In genomic region chr9:131191032-131191431, GRCh38 we compare ENCODE assay signal across 8 cellular contexts.
A peak's percentile ranks its signal among the peaks of the same experiment; 100 is the strongest.
DNase-seq lines count a peak whose midpoint lies in the region; ATAC-seq, FAIRE-seq and TF ChIP-seq lines count a peak whose summit lies in the region.
"Not testable (repeated sequence)": the region's sequence is repeated elsewhere in the genome, so short reads cannot be mapped to it uniquely, and the experiment has no call there.

No MANE protein-coding gene starts in this region.

- not testable (repeated sequence) for H2BK120ac ChIP-seq in H9 (ENCODE audit: low read depth, low read length, poor library complexity, severe bottlenecking)

- H3K56ac ChIP-seq in H9 (ENCODE audit: insufficient read length, low read depth, low read length): not testable (repeated sequence)

- not testable (repeated sequence) for ATAC-seq in T-helper 17 cell; activated naive CD8-positive, alpha-beta T cell treated with anti-CD3 and anti-CD28 coated beads, Interleukin-2, amount 10 ng/mL, durations not matched to agents 7 days and 5 days (ENCODE audit: low read depth)

- not testable (repeated sequence) for TF ChIP-seq CTCF in H9 (conservative IDR thresholded peaks at IDR 0.05); mammary epithelial cell (conservative IDR thresholded peaks at IDR 0.05 in 1 of 2, IDR thresholded peaks at IDR 0.05 in 1 of 2; ENCODE audit: extremely low read depth in 1 of 2, insufficient read depth in 1 of 2, low read depth in 1 of 2, low read length in 2 of 2); keratinocyte (optimal IDR thresholded peaks at IDR 0.05 in 1 of 3, IDR thresholded peaks at IDR 0.05 in 1 of 3, conservative IDR thresholded peaks at IDR 0.05 in 1 of 3; ENCODE audit: extremely low read depth in 1 of 3, insufficient read depth in 2 of 3, low read length in 3 of 3); neural crest cell (conservative IDR thresholded peaks at IDR 0.05); smooth muscle cell (IDR thresholded peaks at IDR 0.05; ENCODE audit: borderline replicate concordance, insufficient read depth, poor library complexity, severe bottlenecking)

- H2BK20ac ChIP-seq in H9 (ENCODE audit: low read depth, low read length, poor library complexity, severe bottlenecking): not testable (repeated sequence)

- not testable (repeated sequence) for H3K9me1 ChIP-seq in keratinocyte (ENCODE audit: control insufficient read depth, extremely low read depth, insufficient read depth, low read length)

- peaks cover 15% of the 10 kb centered on the region for H3K36me3 ChIP-seq in mammary epithelial cell (ENCODE audit: insufficient read depth, low read length)
- peaks cover 6 to 12% of the 10 kb centered on the region in 2 experiments for H3K36me3 ChIP-seq in keratinocyte (ENCODE audit: control insufficient read depth in 2 of 2, extremely low read depth in 1 of 2, insufficient read depth in 2 of 2, low read length in 2 of 2)
- H3K36me3 ChIP-seq in smooth muscle cell (ENCODE audit: low read depth): not testable (repeated sequence)

- not testable (repeated sequence) for H3K9ac ChIP-seq in H9 (ENCODE audit: extremely low read depth, insufficient read length, low read length); mammary epithelial cell (ENCODE audit: insufficient read depth, low read length); keratinocyte (ENCODE audit: control insufficient read depth, extremely low read depth, insufficient read depth, low read length); smooth muscle cell (ENCODE audit: low read depth)

- H3K27ac Mint-ChIP-seq in H9 (peak overlapping the region in 2 of 3 experiments; percentile 55 to 77; a peak in 1 of 7 replicates), T-helper 17 cell (peak overlapping the region; percentile 51), neural crest cell (ENCODE audit: unreplicated experiment) (peak overlapping the region; percentile 1)
- H3K27ac Mint-ChIP-seq in activated naive CD8-positive, alpha-beta T cell treated with anti-CD3 and anti-CD28 coated beads, Interleukin-2, amount 10 ng/mL, durations not matched to agents 7 days and 5 days: peak overlapping the region; percentile 0

- H4K20me1 ChIP-seq in H9 (ENCODE audit: control insufficient read depth, insufficient read depth, insufficient read length); mammary epithelial cell (ENCODE audit: insufficient read depth, low read length); keratinocyte (ENCODE audit: control insufficient read depth, extremely low read depth, insufficient read depth, low read length); smooth muscle cell (ENCODE audit: low read depth): not testable (repeated sequence)

- no CpG with 5 or more reads among the region's 6 CpGs for WGBS in H9 (ENCODE audit: extremely low coverage, insufficient read length, low lambda C conversion rate)
- WGBS in mammary epithelial cell (ENCODE audit: low coverage, missing lambda C conversion rate): 37% methylated on average over 3 of the region's 6 CpGs
- 77% methylated on average over 6 of the region's 6 CpGs for WGBS in smooth muscle cell (ENCODE audit: low lambda C conversion rate)

- H3K79me1 ChIP-seq in H9 (ENCODE audit: insufficient read depth, low read depth, low read length, poor library complexity, severe bottlenecking): not testable (repeated sequence)

- DNase-seq in H9; T-helper 17 cell; activated naive CD8-positive, alpha-beta T cell treated with anti-CD3 and anti-CD28 coated beads, Interleukin-2, amount 10 ng/mL, durations not matched to agents 7 days and 5 days; mammary epithelial cell; epithelial cell of prostate (ENCODE audit: low read depth, low spot score); keratinocyte (ENCODE audit: low read depth, low spot score); neural crest cell (ENCODE audit: low read depth, low spot score); smooth muscle cell (lab: John Stamatoyannopoulos, UW; ENCODE audit: unreplicated experiment): not testable (repeated sequence)

- not testable (repeated sequence) for H3K27me3 ChIP-seq in H9 (ENCODE audit: insufficient read depth, low read length); mammary epithelial cell (ENCODE audit: insufficient read depth, low read length); keratinocyte (ENCODE audit: control insufficient read depth, extremely low read depth, insufficient read depth, low read length); smooth muscle cell (ENCODE audit: low read depth)

- not testable (repeated sequence) for H3T11ph ChIP-seq in H9 (ENCODE audit: low read length)

- not testable (repeated sequence) for H3K27ac ChIP-seq in H9 (ENCODE audit: insufficient read length, low read depth, low read length)
- H3K27ac ChIP-seq in mammary epithelial cell (ENCODE audit: insufficient read depth, low read depth, low read length) (peak overlapping the region; percentile 83), epithelial cell of prostate (peak overlapping the region; percentile 83), keratinocyte (ENCODE audit: control insufficient read depth, insufficient read depth, low read length) (peak overlapping the region; percentile 68), smooth muscle cell (ENCODE audit: low read depth) (peak overlapping the region; percentile 67)

- H3K79me2 ChIP-seq in H9 (ENCODE audit: insufficient read depth, low read length); mammary epithelial cell (ENCODE audit: insufficient read depth, low read length); keratinocyte (ENCODE audit: control insufficient read depth, insufficient read depth, low read length); smooth muscle cell (ENCODE audit: low read depth): not testable (repeated sequence)

- not testable (repeated sequence) for H3F3A ChIP-seq in smooth muscle cell (ENCODE audit: low read depth)

- H2AK5ac ChIP-seq in H9 (ENCODE audit: insufficient read length, low read length): not testable (repeated sequence)

- H3K4me1 ChIP-seq in H9 (ENCODE audit: insufficient read depth, low read length); smooth muscle cell (ENCODE audit: low read depth): not testable (repeated sequence)
- H3K4me1 ChIP-seq in mammary epithelial cell (ENCODE audit: insufficient read depth, low read length) (peaks cover 16% of the 10 kb centered on the region), keratinocyte (ENCODE audit: control insufficient read depth, extremely low read depth, insufficient read depth, low read length) (peaks cover 17% of the 10 kb centered on the region)

- not testable (repeated sequence) for H3K9me3 Mint-ChIP-seq in H9; activated naive CD8-positive, alpha-beta T cell treated with anti-CD3 and anti-CD28 coated beads, Interleukin-2, amount 10 ng/mL, durations not matched to agents 7 days and 5 days; neural crest cell

- intact Hi-C loops in mammary epithelial cell (cut with micrococcal nuclease): not testable (repeated sequence)

- POLR2A ChIA-PET in activated naive CD8-positive, alpha-beta T cell treated with anti-CD3 and anti-CD28 coated beads, Interleukin-2, amount 10 ng/mL, durations not matched to agents 7 days and 5 days (lab: Charles Lee): interaction anchor here (1.2 kb wide), 1 partner anchor 61 kb away, joined by 4 read pairs; no protein-coding TSS in a partner anchor

- not testable (repeated sequence) for H3K4ac ChIP-seq in H9 (ENCODE audit: low read depth, low read length)

- H3K23ac ChIP-seq in H9 (ENCODE audit: insufficient read length, low read depth, low read length): not testable (repeated sequence)

- dilution Hi-C loops in mammary epithelial cell (cut with HindIII; ENCODE audit: low sequenced_read_pairs); keratinocyte (cut with MboI; ENCODE audit: extremely low pct_ligation_motif_present, low sequenced_read_pairs): not testable (repeated sequence)

- not testable (repeated sequence) for H2AFZ ChIP-seq in H9 (ENCODE audit: low read length); mammary epithelial cell (ENCODE audit: low read depth, low read length); keratinocyte (ENCODE audit: control insufficient read depth, low read length); smooth muscle cell (ENCODE audit: low read depth)

- H4K5ac ChIP-seq in H9 (ENCODE audit: insufficient read length, low read depth, low read length): not testable (repeated sequence)

- H2BK12ac ChIP-seq in H9 (ENCODE audit: insufficient read length, low read depth, low read length): not testable (repeated sequence)

- in situ Hi-C loops in mammary epithelial cell (cut with MboI; ENCODE audit: low sequenced_read_pairs in 2 of 2): not testable (repeated sequence)

- H4K8ac ChIP-seq in H9 (replicated peaks; ENCODE audit: insufficient read length, low read depth, low read length): not testable (repeated sequence)

- CTCF ChIA-PET in mammary epithelial cell (lab: Charles Lee; ENCODE audit: low non-redundant PET): not testable (repeated sequence)

- H3K4me1 Mint-ChIP-seq in H9; T-helper 17 cell; activated naive CD8-positive, alpha-beta T cell treated with anti-CD3 and anti-CD28 coated beads, Interleukin-2, amount 10 ng/mL, durations not matched to agents 7 days and 5 days: not testable (repeated sequence)
- peaks cover 23% of the 10 kb centered on the region for H3K4me1 Mint-ChIP-seq in neural crest cell

- not testable (repeated sequence) for H3K4me3 Mint-ChIP-seq in H9; T-helper 17 cell; activated naive CD8-positive, alpha-beta T cell treated with anti-CD3 and anti-CD28 coated beads, Interleukin-2, amount 10 ng/mL, durations not matched to agents 7 days and 5 days; neural crest cell

- not testable (repeated sequence) for H3K18ac ChIP-seq in H9 (ENCODE audit: insufficient read length, low read depth, low read length)

- H2BK5ac ChIP-seq in H9 (ENCODE audit: insufficient read length, low read length): not testable (repeated sequence)

- H3K9me3 ChIP-seq in H9 (ENCODE audit: control insufficient read depth, low read depth, low read length); T-helper 17 cell (ENCODE audit: control insufficient read depth, low read length, poor library complexity, severe bottlenecking); mammary epithelial cell (replicated peaks; ENCODE audit: insufficient read depth, low read length); keratinocyte (ENCODE audit: control insufficient read depth, low read depth, low read length); smooth muscle cell (replicated peaks; ENCODE audit: low read depth): not testable (repeated sequence)

- H3K27me3 Mint-ChIP-seq in H9 (ENCODE audit: low read depth); T-helper 17 cell; activated naive CD8-positive, alpha-beta T cell treated with anti-CD3 and anti-CD28 coated beads, Interleukin-2, amount 10 ng/mL, durations not matched to agents 7 days and 5 days; neural crest cell (ENCODE audit: low read depth): not testable (repeated sequence)

- not testable (repeated sequence) for H4K91ac ChIP-seq in H9 (ENCODE audit: insufficient read length, low read depth, low read length)

- peaks cover 10 to 63% (median 45%) of the 10 kb centered on the region in 3 experiments; a peak in 6 of 7 replicates for H3K36me3 Mint-ChIP-seq in H9 (ENCODE audit: insufficient read depth in 1 of 3, low read depth in 3 of 3)
- not testable (repeated sequence) for H3K36me3 Mint-ChIP-seq in T-helper 17 cell (ENCODE audit: low read depth)
- H3K36me3 Mint-ChIP-seq in activated naive CD8-positive, alpha-beta T cell treated with anti-CD3 and anti-CD28 coated beads, Interleukin-2, amount 10 ng/mL, durations not matched to agents 7 days and 5 days: peaks cover 39% of the 10 kb centered on the region
- H3K36me3 Mint-ChIP-seq in neural crest cell (ENCODE audit: low read depth): peaks cover 21% of the 10 kb centered on the region

- not testable (repeated sequence) for H3K14ac ChIP-seq in H9 (ENCODE audit: insufficient read depth, low read length)

- H3K4me2 ChIP-seq in H9 (ENCODE audit: insufficient read depth, insufficient read length, low read length); smooth muscle cell: not testable (repeated sequence)
- peak overlapping the region; percentile 75 for H3K4me2 ChIP-seq in mammary epithelial cell (ENCODE audit: insufficient read depth, low read depth, low read length)
- peak overlapping the region; percentile 73 for H3K4me2 ChIP-seq in keratinocyte (ENCODE audit: control insufficient read depth, extremely low read depth, insufficient read depth, low read depth, low read length)

- not testable (repeated sequence) for FAIRE-seq in keratinocyte (lab: Jason Lieb, UNC)

- not testable (repeated sequence) for H2BK15ac ChIP-seq in H9 (ENCODE audit: low read depth, low read length)

- H3K4me3 ChIP-seq in mammary epithelial cell (replicated peaks in 1 of 3; ENCODE audit: insufficient read depth in 1 of 3, low read depth in 2 of 3, low read length in 3 of 3): peak overlapping the region in 1 of 3 experiments; percentile 8
- not testable (repeated sequence) for H3K4me3 ChIP-seq in keratinocyte (ENCODE audit: control insufficient read depth in 2 of 3, extremely low read depth in 1 of 3, insufficient read depth in 2 of 3, low read depth in 1 of 3, low read length in 3 of 3); smooth muscle cell

- not testable (repeated sequence) for H3K23me2 ChIP-seq in H9 (ENCODE audit: insufficient read length, low read depth, low read length, poor library complexity, severe bottlenecking)

- not testable (repeated sequence) for BruUV-seq in mammary epithelial cell (replicated peaks; lab: Mats Ljungman, UMichigan)

Comparison
In these comparisons a context has a peak if more than half of its experiments do, and no peak if none do; other contexts are left out.
1. H3K27ac Mint-ChIP-seq: peak in every context shown above with its lines; median percentile 66 in H9; 51 in T-helper 17 cell; 1 in neural crest cell; 0 in activated naive CD8-positive, alpha-beta T cell treated with anti-CD3 and anti-CD28 coated beads, Interleukin-2, amount 10 ng/mL, durations not matched to agents 7 days and 5 days.